11 cellular contexts compared by ENCODE assay signal in genomic region chr12:51855586-51856428, GRCh38. TPM values are rescaled to one million over a fixed set of nuclear protein-coding genes. Genes with fewer than 3 reads are reported as not detected.
DNase-seq lines count a peak whose midpoint lies in the region; ATAC-seq and TF ChIP-seq lines count a peak whose summit lies in the region.
"Had no signal": no experiment of that assay in that cellular context is flagged by ENCODE, and none has a peak within 500 bp of the region (broad histone marks: within the 10 kb centered on the region; RNA-seq: fewer than 3 reads in every experiment).

No MANE protein-coding gene starts in this region.

- peaks cover 5% of the 10 kb centered on the region for H3K9me3 Mint-ChIP-seq in glutamatergic neuron (ENCODE audit: unreplicated experiment)
- H3K9me3 Mint-ChIP-seq in nephron: no peaks in the 10 kb centered on the region
- H3K9me3 Mint-ChIP-seq in natural killer cell: no peaks in the 10 kb centered on the region

- H3K4me3 Mint-ChIP-seq in glutamatergic neuron (ENCODE audit: unreplicated experiment) (peak overlapping the region; percentile 84), nephron (peak overlapping the region; percentile 77 to 82 (median 80)), natural killer cell (no peak overlapping the region)
- H3K4me3 Mint-ChIP-seq: CD4-positive, alpha-beta memory T cell had no signal

- DNase-seq in AG08396 (ENCODE audit: low spot score): peak; percentile 87
- peak; percentile 51 for DNase-seq in NCI-H226
- DNase-seq in glutamatergic neuron: peak; percentile 59
- DNase-seq in natural killer cell: no peak
- no peak for DNase-seq in Ammon's horn (ENCODE audit: low spot score)
- DNase-seq in NCI-H2107 (lab: John Stamatoyannopoulos, UW): no peak
- DNase-seq: CD4-positive, alpha-beta memory T cell; NCI-H1417 had no signal

- H3K4me1 Mint-ChIP-seq in glutamatergic neuron (ENCODE audit: low read depth, unreplicated experiment) (peaks cover 8% of the 10 kb centered on the region), nephron (peaks cover 43% of the 10 kb centered on the region), natural killer cell (peaks cover 0 to 13% of the 10 kb centered on the region in 2 donors)

- intact Hi-C loops in natural killer cell (cut with micrococcal nuclease): no loop called here

- H3K36me3 Mint-ChIP-seq in glutamatergic neuron (ENCODE audit: unreplicated experiment) (no peaks in the 10 kb centered on the region), nephron (ENCODE audit: low read depth) (no peaks in the 10 kb centered on the region), natural killer cell (no peaks in the 10 kb centered on the region)
- H3K36me3 Mint-ChIP-seq: CD4-positive, alpha-beta memory T cell had no signal

- H3K27ac Mint-ChIP-seq in glutamatergic neuron (ENCODE audit: unreplicated experiment) (peak overlapping the region; percentile 84), nephron (peak overlapping the region; percentile 78 to 90 (median 87)), natural killer cell (no peak overlapping the region)
- H3K27ac Mint-ChIP-seq: CD4-positive, alpha-beta memory T cell had no signal

- H3K27me3 Mint-ChIP-seq in glutamatergic neuron (ENCODE audit: unreplicated experiment) (peaks cover 16% of the 10 kb centered on the region), nephron (ENCODE audit: low read depth) (peaks cover 27% of the 10 kb centered on the region), natural killer cell (ENCODE audit: low read depth in 2 of 2) (peaks cover 21 to 25% of the 10 kb centered on the region in 2 donors)

- TF ChIP-seq CTCF in glutamatergic neuron (IDR thresholded peaks at IDR 0.05; ENCODE audit: partially characterized antibody, unreplicated experiment) (no peak), nephron (IDR thresholded peaks at IDR 0.05; ENCODE audit: unreplicated experiment in 3 of 3) (no peak), natural killer cell (IDR thresholded peaks at IDR 0.05) (no peak)

- no peak for ATAC-seq in natural killer cell
- ATAC-seq in HG02623 (IDR thresholded peaks at IDR 0.05; ENCODE audit: unreplicated experiment): no peak

RNA-seq across cellular contexts. Expression of gene FIGNL2, which starts 7.3 kb away (rescaled TPM):
- total RNA-seq in glutamatergic neuron (ENCODE audit: unreplicated experiment) (107 TPM), natural killer cell (1 to 10 TPM; 1.4 to 1.6 (median 1.5) TPM)

RNA-seq across cellular contexts. Expression of gene ANKRD33, which starts 32.1 kb away (rescaled TPM):
- total RNA-seq in glutamatergic neuron (ENCODE audit: unreplicated experiment): not detected
- not detected for total RNA-seq in natural killer cell
- total RNA-seq: CD4-positive, alpha-beta memory T cell; temporal lobe had no signal

RNA-seq across cellular contexts. Expression of gene ACVRL1, which starts 51.5 kb away (rescaled TPM):
- total RNA-seq in glutamatergic neuron (ENCODE audit: unreplicated experiment): 0.39 TPM
- under 1 TPM in 1 of 3 donors, not detected in 2; 0.57 TPM for total RNA-seq in natural killer cell

Comparison
In these comparisons a context has a peak if more than half of its experiments do, and no peak if none do; other contexts are left out.
1. DNase-seq: peak in AG08396 (single experiment), NCI-H226 (single experiment) and glutamatergic neuron (single experiment); none in natural killer cell (single experiment), Ammon's horn (single experiment) and NCI-H2107 (single experiment).
2. H3K27ac Mint-ChIP-seq: peak in glutamatergic neuron (single experiment) and nephron (3 of 3); none in natural killer cell (0 of 2).
3. RNA of gene FIGNL2, which starts 7.3 kb away (total RNA-seq): 107 TPM in glutamatergic neuron (single experiment); 1.4 to 1.6 TPM in natural killer cell; every median in the first group is over 10 times any median in the second.